ENCODE assay signal across 25 cellular contexts in the genomic region with DNA sequence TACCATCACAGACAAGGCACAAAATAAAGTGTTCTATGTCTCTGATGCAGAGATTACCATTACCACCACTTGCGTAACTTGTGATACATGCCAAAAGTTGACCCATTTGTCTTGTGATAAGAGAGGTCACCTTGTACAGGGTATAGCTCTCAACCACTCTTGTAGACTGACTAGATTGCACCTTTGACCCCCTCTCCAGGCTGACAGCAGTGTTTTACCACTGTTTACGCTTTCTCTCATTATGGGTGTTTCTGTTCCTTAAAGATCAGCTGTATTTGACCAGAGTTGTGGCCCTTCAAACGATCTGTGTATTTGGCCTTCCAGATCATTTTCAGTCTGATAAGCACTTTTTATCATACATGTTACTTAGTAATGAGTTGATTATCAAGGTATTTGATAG.
"Had no signal": no experiment of that assay in that cellular context is flagged by ENCODE, and none has a peak within 500 bp of the region (broad histone marks: within the 10 kb centered on the region; RNA-seq: fewer than 3 reads in every experiment).

No MANE protein-coding gene starts in this region.

- DNase-seq: activated CD4-positive, alpha-beta memory T cell treated with anti-CD3 and anti-CD28 coated beads, Interleukin-2, amount 10 ng/mL, durations not matched to agents 7 days and 5 days; activated CD4-positive, alpha-beta T cell treated with anti-CD3 and anti-CD28 coated beads for 1 hour; activated CD4-positive, alpha-beta T cell treated with anti-CD3 and anti-CD28 coated beads for 4 hours; activated CD4-positive, alpha-beta T cell treated with anti-CD3 and anti-CD28 coated beads, Interleukin-2, amount 10 ng/mL, durations not matched to agents 7 days and 5 days; activated CD4-positive, alpha-beta T cell treated with anti-CD3 and anti-CD28 coated beads, Interleukin-2, amount 50 U/mL, for 4 hours; activated CD8-positive, alpha-beta memory T cell treated with anti-CD3 and anti-CD28 coated beads for 24 hours; activated effector memory CD4-positive, alpha-beta T cell treated with Interleukin-2 at 50 U/mL for 16 hours; activated gamma-delta T cell treated with Interleukin-2 at 50 U/mL for 16 hours; activated naive CD4-positive, alpha-beta T cell treated with anti-CD3 and anti-CD28 coated beads, Interleukin-2, amount 50 U/mL, for 16 hours; activated naive CD4-positive, alpha-beta T cell treated with Interleukin-2 at 50 U/mL for 16 hours; activated T-cell treated with anti-CD3 and anti-CD28 coated beads, Interleukin-2, amount 50 U/mL, for 4 hours; amniotic stem cell; anterior cingulate cortex; body of pancreas; caudate nucleus; cortex of kidney; effector CD8-positive, alpha-beta T cell; esophagus squamous epithelium; foreskin melanocyte; T-helper 2 cell had no signal

- ATAC-seq: activated T-cell treated with anti-CD3 and anti-CD28 coated beads, Interleukin-2, amount 50 U/mL, for 4 hours; activated T-helper 17 cell treated with anti-CD3 and anti-CD28 coated beads, Interleukin-2, amount 50 U/mL, for 72 hours; body of pancreas; gastroesophageal sphincter; WTC11 had no signal

- H3K27ac ChIP-seq: body of pancreas, epithelial cell of prostate, esophagus squamous epithelium, gastroesophageal sphincter, VCaP had no signal

- H3K4me1 ChIP-seq: body of pancreas, esophagus squamous epithelium, gastroesophageal sphincter had no signal

- H3K36me3 ChIP-seq: esophagus squamous epithelium, gastroesophageal sphincter had no signal

- H3K4me3 ChIP-seq: body of pancreas, esophagus squamous epithelium, gastroesophageal sphincter had no signal

- H3K27me3 ChIP-seq: body of pancreas, esophagus squamous epithelium, gastroesophageal sphincter had no signal

- H3K9me3 ChIP-seq: body of pancreas, esophagus squamous epithelium had no signal
